ENCODE assay signal across 9 cellular contexts in the genomic region with DNA sequence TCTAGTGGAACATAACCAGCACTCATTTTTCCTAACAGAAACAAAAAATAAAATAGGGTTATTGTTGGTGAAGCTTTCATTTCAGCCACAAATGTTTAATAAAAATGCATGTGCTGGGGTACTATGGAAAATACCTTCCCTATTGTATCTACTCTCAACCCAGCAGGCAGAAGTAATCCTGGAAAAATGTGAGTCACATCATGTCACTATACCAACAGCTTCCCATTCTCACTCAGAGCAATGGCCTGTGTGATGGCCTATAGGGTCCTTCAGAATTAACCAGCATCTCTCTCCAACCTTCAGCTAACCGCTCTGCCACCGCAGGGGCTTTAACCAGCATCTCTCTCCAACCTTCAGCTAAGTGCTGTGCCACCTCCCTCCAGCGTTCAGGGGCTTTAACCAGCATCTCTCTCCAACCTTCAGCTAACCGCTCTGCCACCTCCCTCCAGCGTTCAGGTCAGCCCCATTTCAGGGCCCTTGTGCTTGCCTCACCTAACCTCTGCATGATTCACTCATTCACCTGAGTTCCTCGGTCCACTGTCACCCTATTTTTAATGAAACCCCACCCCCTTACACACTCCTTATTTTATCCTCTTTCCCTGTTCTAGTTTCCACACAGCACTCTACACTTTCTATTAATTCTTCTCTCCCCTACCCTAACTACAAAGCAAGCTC. TPM values are rescaled to one million over a fixed set of nuclear protein-coding genes. Genes with fewer than 3 reads are reported as not detected.
DNase-seq lines count a peak whose midpoint lies in the region; ATAC-seq and TF ChIP-seq lines count a peak whose summit lies in the region.
"Had no signal": no experiment of that assay in that cellular context is flagged by ENCODE, and none has a peak within 500 bp of the region (broad histone marks: within the 10 kb centered on the region; RNA-seq: fewer than 3 reads in every experiment).

No MANE protein-coding gene starts in this region.

- no peaks in the 10 kb centered on the region for H3K9me3 ChIP-seq in SJSA1 (replicated peaks)
- no peaks in the 10 kb centered on the region for H3K9me3 ChIP-seq in body of pancreas

- H3K27ac ChIP-seq in SJSA1, result peak overlapping the region; percentile 7
- peak overlapping the region; percentile 92 for H3K27ac ChIP-seq in foreskin keratinocyte
- H3K27ac ChIP-seq in body of pancreas, result no peak overlapping the region

- H3K4me3 ChIP-seq in SJSA1, result no peak overlapping the region
- no peak overlapping the region for H3K4me3 ChIP-seq in body of pancreas

- TF ChIP-seq CTCF in foreskin keratinocyte (conservative IDR thresholded peaks at IDR 0.05), result no peak
- TF ChIP-seq CTCF in body of pancreas (IDR thresholded peaks at IDR 0.05), result no peak

- 64 to 71% methylated on average over 6 of the region's 6 CpGs for WGBS in body of pancreas, 2 donors

- no peak for TF ChIP-seq POLR2A in body of pancreas (IDR thresholded peaks at IDR 0.05)

- peak overlapping the region; percentile 10 for H3K27ac Mint-ChIP-seq in activated CD4-positive, alpha-beta T cell treated with anti-CD3 and anti-CD28 coated beads, Interleukin-2, amount 10 ng/mL, durations not matched to agents 24 days and 14 days
- H3K27ac Mint-ChIP-seq: activated CD4-positive, alpha-beta memory T cell treated with anti-CD3 and anti-CD28 coated beads for 36 hours had no signal

- H3K27me3 ChIP-seq in SJSA1 (replicated peaks), result no peaks in the 10 kb centered on the region
- H3K27me3 ChIP-seq in foreskin keratinocyte, result no peaks in the 10 kb centered on the region
- no peaks in the 10 kb centered on the region for H3K27me3 ChIP-seq in body of pancreas

- H3K9me3 Mint-ChIP-seq in activated CD4-positive, alpha-beta T cell treated with anti-CD3 and anti-CD28 coated beads, Interleukin-2, amount 10 ng/mL, durations not matched to agents 24 days and 14 days, result no peaks in the 10 kb centered on the region
- H3K9me3 Mint-ChIP-seq: activated CD4-positive, alpha-beta memory T cell treated with anti-CD3 and anti-CD28 coated beads for 36 hours had no signal

- DNase-seq in activated CD4-positive, alpha-beta T cell treated with anti-CD3 and anti-CD28 coated beads, Interleukin-2, amount 10 ng/mL, durations not matched to agents 24 days and 14 days, result no peak
- no peak for DNase-seq in activated CD4-positive, alpha-beta T cell treated with anti-CD3 and anti-CD28 coated beads, Interleukin-2, amount 50 U/mL, for 48 hours
- DNase-seq in SJSA1 (ENCODE audit: low read depth in 1 of 2, low spot score in 2 of 2) (peak in 1 of 2 experiments; percentile 35), foreskin keratinocyte (no peak), renal cortical epithelial cell (ENCODE audit: low read depth) (peak; percentile 21), NCI-H2029 (lab: John Stamatoyannopoulos, UW) (no peak), body of pancreas (no peak)
- DNase-seq: activated CD4-positive, alpha-beta memory T cell treated with anti-CD3 and anti-CD28 coated beads for 36 hours had no signal

- H3K4me1 Mint-ChIP-seq in activated CD4-positive, alpha-beta T cell treated with anti-CD3 and anti-CD28 coated beads, Interleukin-2, amount 10 ng/mL, durations not matched to agents 24 days and 14 days, result peaks cover 33% of the 10 kb centered on the region

- no peak overlapping the region for H3K4me3 Mint-ChIP-seq in activated CD4-positive, alpha-beta T cell treated with anti-CD3 and anti-CD28 coated beads, Interleukin-2, amount 10 ng/mL, durations not matched to agents 24 days and 14 days
- H3K4me3 Mint-ChIP-seq: activated CD4-positive, alpha-beta memory T cell treated with anti-CD3 and anti-CD28 coated beads for 36 hours had no signal

- H3K36me3 ChIP-seq in SJSA1 (no peaks in the 10 kb centered on the region), body of pancreas (replicated peaks in 1 of 2; ENCODE audit: insufficient read depth in 1 of 2, low read depth in 2 of 2) (no peaks in the 10 kb centered on the region)

- peaks cover 42% of the 10 kb centered on the region for H3K4me1 ChIP-seq in SJSA1 (replicated peaks)
- peaks cover 61% of the 10 kb centered on the region for H3K4me1 ChIP-seq in foreskin keratinocyte
- H3K4me1 ChIP-seq in body of pancreas, result peaks cover 23% of the 10 kb centered on the region

- peaks cover 20% of the 10 kb centered on the region for H3K36me3 Mint-ChIP-seq in activated CD4-positive, alpha-beta T cell treated with anti-CD3 and anti-CD28 coated beads, Interleukin-2, amount 10 ng/mL, durations not matched to agents 24 days and 14 days (ENCODE audit: low read depth)

- intact Hi-C loops in activated CD4-positive, alpha-beta T cell treated with anti-CD3 and anti-CD28 coated beads, Interleukin-2, amount 10 ng/mL, durations not matched to agents 24 days and 14 days (cut with micrococcal nuclease), result no loop called here
- intact Hi-C loops in body of pancreas (cut with DNase I), result no loop called here

- peak; percentile 29 for ATAC-seq in foreskin keratinocyte
- no peak for ATAC-seq in body of pancreas
- ATAC-seq in HG03469 (IDR thresholded peaks at IDR 0.05; ENCODE audit: unreplicated experiment), result no peak

- no peaks in the 10 kb centered on the region for H3K27me3 Mint-ChIP-seq in activated CD4-positive, alpha-beta T cell treated with anti-CD3 and anti-CD28 coated beads, Interleukin-2, amount 10 ng/mL, durations not matched to agents 24 days and 14 days
- H3K27me3 Mint-ChIP-seq: activated CD4-positive, alpha-beta memory T cell treated with anti-CD3 and anti-CD28 coated beads for 36 hours had no signal

RNA-seq across cellular contexts. Expression of a gene that starts 34.0 kb away (rescaled TPM):
- total RNA-seq in activated CD4-positive, alpha-beta T cell treated with anti-CD3 and anti-CD28 coated beads, Interleukin-2, amount 10 ng/mL, durations not matched to agents 24 days and 14 days, result 74.8 and 77.3 TPM in 2 replicates
- total RNA-seq in SJSA1 (2014; rRNA removed; shearing (Covaris generic)), result 39.8 and 50.6 TPM in 2 replicates
- total RNA-seq in foreskin keratinocyte (57.0 and 63.3 TPM in 2 replicates), renal cortical epithelial cell (49.5 and 70.1 TPM in 2 replicates), body of pancreas (10 to 100 TPM; 26.7 to 29.3 TPM)
- 34.0 and 36.4 TPM in 2 replicates for polyA plus RNA-seq in foreskin keratinocyte

Comparison
In these comparisons a context has a peak if more than half of its experiments do, and no peak if none do; other contexts are left out.
1. H3K27ac ChIP-seq: peak in SJSA1 (single experiment) and foreskin keratinocyte (single experiment); none in body of pancreas (0 of 4).